Comparison of ENCODE assay signal across 15 cellular contexts in the genomic region with DNA sequence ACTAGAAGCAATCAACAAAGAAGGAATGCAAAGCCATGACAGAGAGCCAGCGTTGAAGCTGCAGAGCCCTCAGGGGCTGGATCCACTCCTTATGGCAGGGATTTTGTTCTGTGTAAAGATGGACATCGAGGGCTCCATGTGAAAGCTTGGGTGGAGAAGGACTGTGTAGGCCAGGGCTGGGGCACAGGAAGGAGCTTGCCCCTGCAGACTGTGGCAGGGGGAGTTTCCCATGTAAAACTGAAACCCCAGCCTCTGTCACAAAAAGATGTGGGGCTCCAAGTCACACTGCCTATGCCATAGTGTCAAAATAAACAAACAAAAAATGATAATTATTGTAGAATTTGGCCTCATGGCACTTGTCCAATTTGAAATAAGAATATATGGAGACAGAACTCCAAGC.
DNase-seq lines count a peak whose midpoint lies in the region; ATAC-seq and TF ChIP-seq lines count a peak whose summit lies in the region.
"Had no signal": no experiment of that assay in that cellular context is flagged by ENCODE, and none has a peak within 500 bp of the region (broad histone marks: within the 10 kb centered on the region; RNA-seq: fewer than 3 reads in every experiment).

No MANE protein-coding gene starts in this region.

- WGBS in psoas muscle, 3 donors: 80 to 95% (median 85%) methylated on average over 2 of the region's 2 CpGs

- TF ChIP-seq CTCF in upper lobe of right lung (IDR thresholded peaks at IDR 0.05): no peak
- TF ChIP-seq CTCF in psoas muscle (IDR thresholded peaks at IDR 0.05): no peak

- H3K36me3 Mint-ChIP-seq in activated CD4-positive, alpha-beta T cell treated with anti-CD3 and anti-CD28 coated beads, Interleukin-2, amount 10 ng/mL, durations not matched to agents 24 days and 14 days (ENCODE audit: low read depth): no peaks in the 10 kb centered on the region
- H3K36me3 Mint-ChIP-seq in natural killer cell treated with Interleukin-12 subunit alpha and Interleukin-12 subunit beta and Interleukin-15 and Interleukin-18, amount 100 ng/mL, for 72 hours: peaks cover 13% of the 10 kb centered on the region

- intact Hi-C loops in activated CD4-positive, alpha-beta T cell treated with anti-CD3 and anti-CD28 coated beads, Interleukin-2, amount 10 ng/mL, durations not matched to agents 24 days and 14 days (cut with micrococcal nuclease): loop anchor here (5.0 kb wide), 1 partner anchor 105 kb away; no protein-coding TSS in a partner anchor
- intact Hi-C loops in upper lobe of right lung (cut with DNase I) (no loop called here), left cardiac atrium (cut with DNase I) (no loop called here), psoas muscle (cut with DNase I) (no loop called here)

- peaks cover 12% of the 10 kb centered on the region for H3K27me3 Mint-ChIP-seq in activated CD4-positive, alpha-beta T cell treated with anti-CD3 and anti-CD28 coated beads, Interleukin-2, amount 10 ng/mL, durations not matched to agents 24 days and 14 days
- H3K27me3 Mint-ChIP-seq in natural killer cell treated with Interleukin-12 subunit alpha and Interleukin-12 subunit beta and Interleukin-15 and Interleukin-18, amount 100 ng/mL, for 72 hours: peaks cover 7 to 8% of the 10 kb centered on the region in 2 donors

- no peaks in the 10 kb centered on the region for H3K9me3 Mint-ChIP-seq in activated CD4-positive, alpha-beta T cell treated with anti-CD3 and anti-CD28 coated beads, Interleukin-2, amount 10 ng/mL, durations not matched to agents 24 days and 14 days
- H3K9me3 Mint-ChIP-seq in natural killer cell treated with Interleukin-12 subunit alpha and Interleukin-12 subunit beta and Interleukin-15 and Interleukin-18, amount 100 ng/mL, for 72 hours: no peaks in the 10 kb centered on the region

- H3K4me3 Mint-ChIP-seq in activated CD4-positive, alpha-beta T cell treated with anti-CD3 and anti-CD28 coated beads, Interleukin-2, amount 10 ng/mL, durations not matched to agents 24 days and 14 days: no peak overlapping the region
- peak overlapping the region; percentile 6 for H3K4me3 Mint-ChIP-seq in natural killer cell treated with Interleukin-12 subunit alpha and Interleukin-12 subunit beta and Interleukin-15 and Interleukin-18, amount 100 ng/mL, for 72 hours

- no peak overlapping the region for H3K27ac Mint-ChIP-seq in activated CD4-positive, alpha-beta T cell treated with anti-CD3 and anti-CD28 coated beads, Interleukin-2, amount 10 ng/mL, durations not matched to agents 24 days and 14 days
- peak overlapping the region; percentile 3 to 63 for H3K27ac Mint-ChIP-seq in natural killer cell treated with Interleukin-12 subunit alpha and Interleukin-12 subunit beta and Interleukin-15 and Interleukin-18, amount 100 ng/mL, for 72 hours

- H3K4me1 ChIP-seq in upper lobe of right lung (peaks cover 4% of the 10 kb centered on the region), psoas muscle (no peaks in the 10 kb centered on the region)
- H3K4me1 ChIP-seq: A549, gastrocnemius medialis, parathyroid adenoma had no signal

- H3K27me3 ChIP-seq in upper lobe of right lung (no peaks in the 10 kb centered on the region), psoas muscle (ENCODE audit: insufficient read depth in 3 of 3, low read length in 2 of 3) (no peaks in the 10 kb centered on the region)
- H3K27me3 ChIP-seq: gastrocnemius medialis had no signal

- H3K36me3 ChIP-seq in upper lobe of right lung (no peaks in the 10 kb centered on the region), psoas muscle (ENCODE audit: insufficient read depth in 1 of 2, low read depth in 1 of 2) (no peaks in the 10 kb centered on the region)
- H3K36me3 ChIP-seq: gastrocnemius medialis, thoracic aorta had no signal

- H3K4me3 ChIP-seq in upper lobe of right lung (no peak overlapping the region), psoas muscle (no peak overlapping the region)
- H3K4me3 ChIP-seq: A549, gastrocnemius medialis, thoracic aorta had no signal

- H3K9me3 ChIP-seq in upper lobe of right lung (peaks cover 5% of the 10 kb centered on the region), psoas muscle (peaks cover 8% of the 10 kb centered on the region)
- H3K9me3 ChIP-seq: A549, gastrocnemius medialis, thoracic aorta had no signal

- peak; percentile 85 for ATAC-seq in HG02610 (IDR thresholded peaks at IDR 0.05; ENCODE audit: unreplicated experiment)
- ATAC-seq in HG03442 (IDR thresholded peaks at IDR 0.05; ENCODE audit: unreplicated experiment): peak; percentile 66
- ATAC-seq in natural killer cell treated with Interleukin-12 subunit alpha and Interleukin-12 subunit beta and Interleukin-15 and Interleukin-18, amount 100 ng/mL, for 72 hours: peak; percentile 76 to 77
- no peak for ATAC-seq in upper lobe of right lung
- ATAC-seq in left cardiac atrium: no peak
- no peak for ATAC-seq in psoas muscle
- ATAC-seq: A549, left ventricle myocardium superior had no signal

- H3K4me1 Mint-ChIP-seq in activated CD4-positive, alpha-beta T cell treated with anti-CD3 and anti-CD28 coated beads, Interleukin-2, amount 10 ng/mL, durations not matched to agents 24 days and 14 days: peaks cover 17% of the 10 kb centered on the region
- peaks cover 24 to 31% of the 10 kb centered on the region in 2 donors for H3K4me1 Mint-ChIP-seq in natural killer cell treated with Interleukin-12 subunit alpha and Interleukin-12 subunit beta and Interleukin-15 and Interleukin-18, amount 100 ng/mL, for 72 hours (ENCODE audit: low read depth in 2 of 2)

- no peak overlapping the region for H3K27ac ChIP-seq in upper lobe of right lung
- no peak overlapping the region for H3K27ac ChIP-seq in psoas muscle
- H3K27ac ChIP-seq: A549, parathyroid adenoma, thoracic aorta had no signal

- peak; percentile 54 for DNase-seq in activated CD4-positive, alpha-beta T cell treated with anti-CD3 and anti-CD28 coated beads, Interleukin-2, amount 10 ng/mL, durations not matched to agents 24 days and 14 days
- DNase-seq in activated CD4-positive, alpha-beta T cell treated with anti-CD3 and anti-CD28 coated beads for 1 hour: no peak
- DNase-seq in natural killer cell treated with Interleukin-12 subunit alpha and Interleukin-12 subunit beta and Interleukin-15 and Interleukin-18, amount 100 ng/mL, for 72 hours (ENCODE audit: low spot score): no peak
- DNase-seq in upper lobe of right lung: no peak
- DNase-seq in left cardiac atrium: no peak
- DNase-seq in psoas muscle: no peak
- DNase-seq: activated effector memory CD4-positive, alpha-beta T cell treated with anti-CD3 and anti-CD28 coated beads, Interleukin-2, amount 50 U/mL, for 16 hours; left ventricle myocardium superior; stimulated activated CD4-positive, alpha-beta T cell treated with anti-CD3 and anti-CD28 coated beads, Interleukin-2, amount 100 ng/mL, for 48 hours had no signal

Comparison
In these comparisons a context has a peak if more than half of its experiments do, and no peak if none do; other contexts are left out.
1. ATAC-seq: peak in HG02610 (single experiment), HG03442 (single experiment) and natural killer cell treated with Interleukin-12 subunit alpha and Interleukin-12 subunit beta and Interleukin-15 and Interleukin-18, amount 100 ng/mL, for 72 hours (2 of 2); none in upper lobe of right lung (single experiment), left cardiac atrium (0 of 2) and psoas muscle (0 of 4).